Comparison of ENCODE assay signal across 22 cellular contexts in the genomic region with DNA sequence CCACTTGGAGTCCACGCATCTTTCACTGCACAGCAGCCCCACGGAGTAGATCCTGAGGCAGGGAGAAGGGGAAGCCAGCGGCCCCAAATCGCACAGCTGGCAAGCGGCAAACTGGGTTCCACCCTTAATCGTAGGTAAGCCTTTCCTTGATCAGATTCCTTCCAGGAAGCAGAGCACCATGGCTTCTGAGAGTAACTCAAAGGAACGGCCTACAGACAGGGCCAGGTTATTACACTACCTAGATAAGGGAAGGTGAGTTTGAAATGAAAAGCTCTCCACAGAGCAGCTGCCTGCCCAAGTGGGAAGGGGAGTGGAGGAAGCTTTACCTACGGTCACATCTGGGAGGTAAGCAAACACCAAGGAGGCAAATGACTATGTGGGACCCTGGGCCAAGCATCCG. TPM values are rescaled to one million over a fixed set of nuclear protein-coding genes. Genes with fewer than 3 reads are reported as not detected.
DNase-seq lines count a peak whose midpoint lies in the region; ATAC-seq and TF ChIP-seq lines count a peak whose summit lies in the region.
"Had no signal": no experiment of that assay in that cellular context is flagged by ENCODE, and none has a peak within 500 bp of the region (broad histone marks: within the 10 kb centered on the region; RNA-seq: fewer than 3 reads in every experiment).

No MANE protein-coding gene starts in this region.

- no peaks in the 10 kb centered on the region for H3K27me3 ChIP-seq in CD4-positive, CD25-positive, alpha-beta regulatory T cell (ENCODE audit: control insufficient read depth, insufficient read depth, low read length)
- no peaks in the 10 kb centered on the region for H3K27me3 ChIP-seq in Karpas-422 (ENCODE audit: low read length)
- no peaks in the 10 kb centered on the region for H3K27me3 ChIP-seq in mesenchymal stem cell (ENCODE audit: control insufficient read depth in 1 of 2, insufficient read depth in 1 of 2, low read length in 2 of 2)
- no peaks in the 10 kb centered on the region for H3K27me3 ChIP-seq in osteoblast (ENCODE audit: insufficient read depth, low read length)
- no peaks in the 10 kb centered on the region for H3K27me3 ChIP-seq in body of pancreas
- H3K27me3 ChIP-seq: BLaER1 had no signal

- H3K4me1 ChIP-seq in CD4-positive, CD25-positive, alpha-beta regulatory T cell (ENCODE audit: control insufficient read depth, insufficient read depth, low read length, poor library complexity, severe bottlenecking): no peaks in the 10 kb centered on the region
- H3K4me1 ChIP-seq in Karpas-422 (ENCODE audit: low read length) (peaks cover 79% of the 10 kb centered on the region), mesenchymal stem cell (ENCODE audit: control insufficient read depth, insufficient read depth, low read depth, low read length) (peaks cover 29% of the 10 kb centered on the region), osteoblast (ENCODE audit: insufficient read depth, low read length) (peaks cover 23% of the 10 kb centered on the region), body of pancreas (peaks cover 98% of the 10 kb centered on the region)

- H3K36me3 ChIP-seq in CD4-positive, CD25-positive, alpha-beta regulatory T cell (ENCODE audit: control insufficient read depth, insufficient read depth, low read length): peaks cover 34% of the 10 kb centered on the region
- peaks cover 29% of the 10 kb centered on the region for H3K36me3 ChIP-seq in Karpas-422 (ENCODE audit: insufficient read depth, low read length)
- peaks cover 50 to 52% of the 10 kb centered on the region in 2 experiments for H3K36me3 ChIP-seq in mesenchymal stem cell (ENCODE audit: control insufficient read depth in 1 of 2, insufficient read depth in 2 of 2, low read depth in 1 of 2, low read length in 2 of 2)
- peaks cover 38% of the 10 kb centered on the region for H3K36me3 ChIP-seq in osteoblast (ENCODE audit: insufficient read depth, low read length)
- no peaks in the 10 kb centered on the region for H3K36me3 ChIP-seq in body of pancreas (replicated peaks in 1 of 2; ENCODE audit: insufficient read depth in 1 of 2, low read depth in 2 of 2)

- no peak for TF ChIP-seq POLR2A in body of pancreas (IDR thresholded peaks at IDR 0.05)

- no peak for ATAC-seq in CD4-positive, CD25-positive, alpha-beta regulatory T cell (ENCODE audit: low read depth in 2 of 2)
- ATAC-seq in body of pancreas: no peak
- ATAC-seq in HG03378 (IDR thresholded peaks at IDR 0.05; ENCODE audit: unreplicated experiment): no peak
- ATAC-seq: GM12878, HCT116 had no signal

- H3K4me3 Mint-ChIP-seq in CD4-positive, CD25-positive, alpha-beta regulatory T cell: no peak overlapping the region
- H3K4me3 Mint-ChIP-seq: B cell; CD4-positive, alpha-beta T cell; H9 had no signal

- no peaks in the 10 kb centered on the region for H3K9me3 Mint-ChIP-seq in CD4-positive, CD25-positive, alpha-beta regulatory T cell
- H3K9me3 Mint-ChIP-seq: CD4-positive, alpha-beta T cell; H9 had no signal

- peak overlapping the region; percentile 33 to 47 (median 42) for H3K27ac Mint-ChIP-seq in CD4-positive, CD25-positive, alpha-beta regulatory T cell
- H3K27ac Mint-ChIP-seq: B cell; CD4-positive, alpha-beta T cell had no signal

- no peak overlapping the region for H2BK120ac ChIP-seq in mesenchymal stem cell (ENCODE audit: low read depth, low read length)

- DNase-seq in CD4-positive, CD25-positive, alpha-beta regulatory T cell: no peak
- no peak for DNase-seq in Karpas-422
- no peak for DNase-seq in mesenchymal stem cell
- DNase-seq in osteoblast (ENCODE audit: insufficient read length, low spot score, missing footprints): peak; percentile 51
- DNase-seq in putamen (ENCODE audit: low spot score): no peak
- DNase-seq in body of pancreas: no peak
- DNase-seq in SW480 (ENCODE audit: low spot score): no peak
- DNase-seq: Calu3; CD4-positive, alpha-beta T cell; COR-L47; DMS53; DMS79 treated with DMSO at 0.1 percent for 48 hours; GDM1; GM23248; H9 had no signal

- H2BK15ac ChIP-seq in mesenchymal stem cell (ENCODE audit: low read depth, poor library complexity, severe bottlenecking): no peak overlapping the region

- no peak overlapping the region for H3K27ac ChIP-seq in CD4-positive, CD25-positive, alpha-beta regulatory T cell (ENCODE audit: insufficient read depth, low read length, poor library complexity, severe bottlenecking)
- H3K27ac ChIP-seq in Karpas-422 (ENCODE audit: low read length): peak overlapping the region; percentile 93
- no peak overlapping the region for H3K27ac ChIP-seq in mesenchymal stem cell (ENCODE audit: low read length, poor library complexity, severe bottlenecking)
- H3K27ac ChIP-seq in osteoblast (ENCODE audit: low read depth, low read length): no peak overlapping the region
- H3K27ac ChIP-seq in body of pancreas: peak overlapping the region in 2 of 4 donors; percentile 51 to 85
- H3K27ac ChIP-seq: 22Rv1, BLaER1, C4-2B, GM23248 had no signal

- no peak overlapping the region for H3K18ac ChIP-seq in mesenchymal stem cell (ENCODE audit: low read depth in 1 of 2, low read length in 2 of 2)

- H3K27me3 Mint-ChIP-seq in CD4-positive, CD25-positive, alpha-beta regulatory T cell: no peaks in the 10 kb centered on the region
- H3K27me3 Mint-ChIP-seq: B cell; CD4-positive, alpha-beta T cell had no signal

- H2BK5ac ChIP-seq in mesenchymal stem cell (ENCODE audit: low read depth, low read length, poor library complexity, severe bottlenecking): no peak overlapping the region

- peak overlapping the region; percentile 59 for H3K4me2 ChIP-seq in Karpas-422 (ENCODE audit: low read depth, low read length, poor library complexity, severe bottlenecking)
- no peak overlapping the region for H3K4me2 ChIP-seq in mesenchymal stem cell (ENCODE audit: low read length, poor library complexity, severe bottlenecking)
- no peak overlapping the region for H3K4me2 ChIP-seq in osteoblast (ENCODE audit: insufficient read depth, low read length)
- H3K4me2 ChIP-seq: BLaER1 had no signal

- peak overlapping the region; percentile 2 for H4K91ac ChIP-seq in mesenchymal stem cell (ENCODE audit: low read length)

- no peak overlapping the region for H3K23ac ChIP-seq in mesenchymal stem cell (ENCODE audit: low read length in 2 of 2)

- no peak overlapping the region for H3K4me3 ChIP-seq in CD4-positive, CD25-positive, alpha-beta regulatory T cell (ENCODE audit: low read depth, low read length)
- peak overlapping the region; percentile 37; the same call in 1 of the 2 replicates for H3K4me3 ChIP-seq in Karpas-422 (ENCODE audit: low read length)
- H3K4me3 ChIP-seq in mesenchymal stem cell (ENCODE audit: insufficient read depth in 1 of 2, low read depth in 1 of 2, low read length in 2 of 2): no peak overlapping the region
- H3K4me3 ChIP-seq in osteoblast (ENCODE audit: insufficient read depth, low read length): no peak overlapping the region
- H3K4me3 ChIP-seq in body of pancreas: no peak overlapping the region
- H3K4me3 ChIP-seq: BLaER1, GM12878, GM23248 had no signal

- H3K4ac ChIP-seq in mesenchymal stem cell (ENCODE audit: low read depth in 1 of 2, low read length in 2 of 2): peak overlapping the region in 1 of 2 experiments; percentile 61

- no peaks in the 10 kb centered on the region for H3K9me2 ChIP-seq in Karpas-422 (replicated peaks; ENCODE audit: insufficient read depth, low read length)

- H3K14ac ChIP-seq in mesenchymal stem cell (ENCODE audit: low read length in 2 of 2): no peak overlapping the region

- H3K36me3 Mint-ChIP-seq in CD4-positive, CD25-positive, alpha-beta regulatory T cell: peaks cover 47% of the 10 kb centered on the region

- no peak overlapping the region for H2AFZ ChIP-seq in Karpas-422 (ENCODE audit: low read length)
- no peak overlapping the region for H2AFZ ChIP-seq in mesenchymal stem cell (ENCODE audit: low read depth, low read length)
- H2AFZ ChIP-seq in osteoblast (ENCODE audit: low read length): no peak overlapping the region
- H2AFZ ChIP-seq: GM23248 had no signal

- intact Hi-C loops in body of pancreas (cut with DNase I): loop anchor here (10.0 kb wide), 1 partner anchor 48 kb away; no protein-coding TSS in a partner anchor

- 98% methylated on average over 9 of the region's 9 CpGs for WGBS in mesenchymal stem cell
- WGBS in body of pancreas, 2 donors: 58 to 65% methylated on average over 9 of the region's 9 CpGs

- H4K8ac ChIP-seq in mesenchymal stem cell (ENCODE audit: low read length): no peak overlapping the region

- no peak for TF ChIP-seq CTCF in osteoblast (IDR thresholded peaks at IDR 0.05; ENCODE audit: extremely low read depth, low read depth, low read length)
- no peak for TF ChIP-seq CTCF in body of pancreas (IDR thresholded peaks at IDR 0.05)

- H3K9ac ChIP-seq in Karpas-422 (ENCODE audit: low read length): peak overlapping the region; percentile 53; the same call in 1 of the 2 replicates
- H3K9ac ChIP-seq in mesenchymal stem cell (ENCODE audit: low read length): no peak overlapping the region
- H3K9ac ChIP-seq: BLaER1, GM23248 had no signal

- peaks cover 100% of the 10 kb centered on the region for H3K79me2 ChIP-seq in Karpas-422 (ENCODE audit: low read length)
- H3K79me2 ChIP-seq in osteoblast (ENCODE audit: insufficient read depth, low read length): peaks cover 96% of the 10 kb centered on the region

- no peaks in the 10 kb centered on the region for H3K9me3 ChIP-seq in CD4-positive, CD25-positive, alpha-beta regulatory T cell (ENCODE audit: control insufficient read depth in 2 of 2, low read length in 2 of 2)
- H3K9me3 ChIP-seq in Karpas-422 (ENCODE audit: low read length) (no peaks in the 10 kb centered on the region), mesenchymal stem cell (ENCODE audit: control insufficient read depth, low read length) (no peaks in the 10 kb centered on the region), osteoblast (ENCODE audit: low read depth, low read length) (no peaks in the 10 kb centered on the region), body of pancreas (no peaks in the 10 kb centered on the region)
- H3K9me3 ChIP-seq: BLaER1 had no signal

- H3K79me1 ChIP-seq in mesenchymal stem cell (replicated peaks; ENCODE audit: low read length, poor library complexity, severe bottlenecking): peaks cover 2% of the 10 kb centered on the region

- H4K20me1 ChIP-seq in Karpas-422 (ENCODE audit: insufficient read depth, low read depth, low read length) (peaks cover 72% of the 10 kb centered on the region), osteoblast (ENCODE audit: insufficient read depth, low read length) (peaks cover 85% of the 10 kb centered on the region)

- no peak overlapping the region for H2BK12ac ChIP-seq in mesenchymal stem cell (ENCODE audit: low read length in 2 of 2)

- H3K4me1 Mint-ChIP-seq in CD4-positive, CD25-positive, alpha-beta regulatory T cell: peaks cover 0 to 50% (median 35%) of the 10 kb centered on the region in 4 donors

- no peak overlapping the region for H2AK5ac ChIP-seq in mesenchymal stem cell (ENCODE audit: low read length, severe bottlenecking)

RNA-seq across cellular contexts. Expression of a gene that starts 7.9 kb away (rescaled TPM):
- total RNA-seq in CD4-positive, CD25-positive, alpha-beta regulatory T cell: 39.8 TPM
- 10 to 100 TPM; 50.1 to 64.2 (median 54.7) TPM for polyA plus RNA-seq in CD4-positive, CD25-positive, alpha-beta regulatory T cell
- 33.8 and 42.6 TPM in 2 replicates for total RNA-seq in Karpas-422 (2014; rRNA removed; shearing (Covaris generic); ENCODE audit: low replicate concordance)
- 137 TPM for polyA plus RNA-seq in mesenchymal stem cell (2013, experiment 1 of 2)
- 136 TPM for polyA plus RNA-seq in mesenchymal stem cell (2013, experiment 2 of 2)
- total RNA-seq in osteoblast: 31.1 and 36.2 TPM in 2 replicates
- total RNA-seq in body of pancreas: 100 to 1,000 TPM in 1 of 2 donors, 10 to 100 TPM in 1; 93.6 to 112 TPM
